25 cellular contexts compared by ENCODE assay signal in genomic region chr1:159849972-159850371, GRCh38. TPM values are rescaled to one million over a fixed set of nuclear protein-coding genes. Genes with fewer than 3 reads are reported as not detected.
DNase-seq lines count a peak whose midpoint lies in the region; ATAC-seq, FAIRE-seq and TF ChIP-seq lines count a peak whose summit lies in the region.
"Had no signal": no experiment of that assay in that cellular context is flagged by ENCODE, and none has a peak within 500 bp of the region (broad histone marks: within the 10 kb centered on the region; RNA-seq: fewer than 3 reads in every experiment).

No MANE protein-coding gene starts in this region.

- ATAC-seq in HG03342 (IDR thresholded peaks at IDR 0.05; ENCODE audit: unreplicated experiment): no peak
- ATAC-seq: A549, Right ventricle myocardium inferior had no signal

- no peaks in the 10 kb centered on the region for H3K9me1 ChIP-seq in keratinocyte (ENCODE audit: control insufficient read depth, extremely low read depth, insufficient read depth, low read length)

- FAIRE-seq in bronchial epithelial cell (lab: Jason Lieb, UNC) (peak; percentile 28), keratinocyte (lab: Jason Lieb, UNC) (peak; percentile 88)
- FAIRE-seq: A549, colon, islet of Langerhans had no signal

- peak overlapping the region; percentile 77 for H3K4me2 ChIP-seq in keratinocyte (ENCODE audit: control insufficient read depth, extremely low read depth, insufficient read depth, low read depth, low read length)

- H3K27ac ChIP-seq in ACC112 (ENCODE audit: low read depth, low read length): peak overlapping the region; percentile 93
- H3K27ac ChIP-seq in keratinocyte (ENCODE audit: control insufficient read depth, insufficient read depth, low read length): peak overlapping the region; percentile 54

- H3K9ac ChIP-seq in keratinocyte (ENCODE audit: control insufficient read depth, extremely low read depth, insufficient read depth, low read length): no peak overlapping the region

- H3K9me3 ChIP-seq in keratinocyte (ENCODE audit: control insufficient read depth, low read depth, low read length): no peaks in the 10 kb centered on the region
- H3K9me3 ChIP-seq: A549 had no signal

- H3K4me1 ChIP-seq in ACC112 (ENCODE audit: control insufficient read depth, insufficient read depth, low read length, unreplicated experiment) (peaks cover 32% of the 10 kb centered on the region), keratinocyte (ENCODE audit: control insufficient read depth, extremely low read depth, insufficient read depth, low read length) (peaks cover 27% of the 10 kb centered on the region)

- dilution Hi-C loops in keratinocyte (cut with MboI; ENCODE audit: extremely low pct_ligation_motif_present, low sequenced_read_pairs): no loop called here

- DNase-seq in M059J (ENCODE audit: low read depth) (peak; percentile 77), bronchial epithelial cell (ENCODE audit: low read depth) (peak; percentile 89), keratinocyte (ENCODE audit: low read depth, low spot score) (no peak), NOMO-1 (lab: John Stamatoyannopoulos, UW; ENCODE audit: unreplicated experiment in 2 of 2) (no peak), NCI-H1105 (lab: John Stamatoyannopoulos, UW) (no peak), pons (ENCODE audit: low spot score) (no peak)
- DNase-seq: activated B cell treated with CpG ODN at 0.5 μM for 24 hours; activated CD8-positive, alpha-beta memory T cell treated with anti-CD3 and anti-CD28 coated beads for 24 hours; CD4-positive, alpha-beta memory T cell; DMS79 treated with DMSO at 0.1 percent for 48 hours; H9; KG1; mammary epithelial cell; NCI-H1417; NCI-H2171; stimulated activated naive CD4-positive, alpha-beta T cell had no signal

- no peaks in the 10 kb centered on the region for H3K36me3 ChIP-seq in ACC112 (ENCODE audit: insufficient read depth, low read length)
- H3K36me3 ChIP-seq in bronchial epithelial cell (ENCODE audit: control insufficient read depth, insufficient read depth, low read length): no peaks in the 10 kb centered on the region
- no peaks in the 10 kb centered on the region for H3K36me3 ChIP-seq in keratinocyte (ENCODE audit: control insufficient read depth in 2 of 2, extremely low read depth in 1 of 2, insufficient read depth in 2 of 2, low read length in 2 of 2)

- TF ChIP-seq CTCF in bronchial epithelial cell (IDR thresholded peaks at IDR 0.05; ENCODE audit: insufficient read depth, low read length, severe bottlenecking) (no peak), keratinocyte (optimal IDR thresholded peaks at IDR 0.05 in 1 of 3, IDR thresholded peaks at IDR 0.05 in 1 of 3, conservative IDR thresholded peaks at IDR 0.05 in 1 of 3; ENCODE audit: extremely low read depth in 1 of 3, insufficient read depth in 2 of 3, low read length in 3 of 3) (no peak)

- no peaks in the 10 kb centered on the region for H4K20me1 ChIP-seq in keratinocyte (ENCODE audit: control insufficient read depth, extremely low read depth, insufficient read depth, low read length)

- H3K4me3 ChIP-seq in ACC112 (ENCODE audit: low read depth, low read length) (peak overlapping the region; percentile 31; the same call in 1 of the 2 replicates), bronchial epithelial cell (ENCODE audit: low read depth, low read length) (no peak overlapping the region), keratinocyte (ENCODE audit: control insufficient read depth in 2 of 3, extremely low read depth in 1 of 3, insufficient read depth in 2 of 3, low read depth in 1 of 3, low read length in 3 of 3) (peak overlapping the region in 1 of 3 experiments; percentile 34)
- H3K4me3 ChIP-seq: A549 had no signal

- no peak overlapping the region for H2AFZ ChIP-seq in ACC112 (ENCODE audit: low read length, unreplicated experiment)
- peak overlapping the region; percentile 85 for H2AFZ ChIP-seq in keratinocyte (ENCODE audit: control insufficient read depth, low read length)

- H3K79me2 ChIP-seq in ACC112 (ENCODE audit: control insufficient read depth, insufficient read depth, low read length, unreplicated experiment) (no peaks in the 10 kb centered on the region), keratinocyte (ENCODE audit: control insufficient read depth, insufficient read depth, low read length) (no peaks in the 10 kb centered on the region)

- H3K27me3 ChIP-seq in ACC112 (ENCODE audit: insufficient read depth, low read length): no peaks in the 10 kb centered on the region
- H3K27me3 ChIP-seq in bronchial epithelial cell (ENCODE audit: control insufficient read depth, insufficient read depth, low read length): no peaks in the 10 kb centered on the region
- H3K27me3 ChIP-seq in keratinocyte (ENCODE audit: control insufficient read depth, extremely low read depth, insufficient read depth, low read length): no peaks in the 10 kb centered on the region

RNA-seq across cellular contexts. Expression of gene VSIG8, which starts 12.5 kb away (rescaled TPM):
- total RNA-seq in M059J (2014; rRNA removed; shearing (Covaris generic)): not detected in 2 replicates
- total RNA-seq in bronchial epithelial cell: not detected in 2 replicates
- 0.48 to 1.5 TPM (median 0.56 TPM) in 3 replicates for polyA plus RNA-seq in keratinocyte
- polyA plus RNA-seq in keratinocyte (2011; ENCODE audit: low read depth): 0.19 TPM
- polyA plus RNA-seq in keratinocyte (2011; cell fraction: cytosol; rRNA removed): 0.72 and 1.5 TPM in 2 replicates
- polyA plus RNA-seq in keratinocyte (2011; cell fraction: nucleus; rRNA removed): 0.14 and 0.53 TPM in 2 replicates
- 0.44 and 0.52 TPM in 2 replicates for polyA plus RNA-seq in keratinocyte (2012; ENCODE audit: low replicate concordance)
- polyA minus RNA-seq in keratinocyte: 0.99 to 2.5 TPM (median 1.0 TPM) in 3 replicates
- not detected for polyA minus RNA-seq in keratinocyte (2011; cell fraction: cytosol; rRNA and poly(A)+ RNA removed)
- polyA minus RNA-seq in keratinocyte (2011; cell fraction: nucleus; rRNA and poly(A)+ RNA removed): not detected in 2 replicates
- total RNA-seq: activated B cell treated with CpG ODN at 0.5 μM for 24 hours; activated T-helper 2 cell treated with anti-CD3 and anti-CD28 coated beads, Interferon-gamma antibody, Interleukin-2, Interleukin-4, amounts not matched to agents 10 μg/mL and 5 μg/mL and 100 μg/mL, durations not matched to agents 14 hours and 24 hours and 36 hours; CD4-positive, alpha-beta memory T cell; H9; mammary epithelial cell; neural crest cell; Right ventricle myocardium inferior; T-helper 1 cell treated with Interleukin-12 subunit alpha and Interleukin-12 subunit beta and Interleukin-4 antibody, amounts not matched to agents 30 ng/mL and 1 ng/mL, for 36 hours had no signal
- polyA plus RNA-seq: CD4-positive, alpha-beta memory T cell; mammary epithelial cell had no signal

RNA-seq across cellular contexts. Expression of gene SLAMF8, which starts 23.3 kb away (rescaled TPM):
- 0.05 and 0.25 TPM in 2 replicates for total RNA-seq in M059J (2014; rRNA removed; shearing (Covaris generic))
- not detected in 2 replicates for total RNA-seq in bronchial epithelial cell
- not detected in 3 replicates for polyA plus RNA-seq in keratinocyte
- polyA plus RNA-seq in keratinocyte (2011; ENCODE audit: low read depth): not detected
- polyA plus RNA-seq in keratinocyte (2011; cell fraction: cytosol; rRNA removed): not detected in 2 replicates
- polyA plus RNA-seq in keratinocyte (2011; cell fraction: nucleus; rRNA removed): not detected in 2 replicates
- not detected in 2 replicates for polyA plus RNA-seq in keratinocyte (2012; ENCODE audit: low replicate concordance)
- polyA minus RNA-seq in keratinocyte: not detected in 3 replicates
- polyA minus RNA-seq in keratinocyte (2011; cell fraction: cytosol; rRNA and poly(A)+ RNA removed): not detected
- polyA minus RNA-seq in keratinocyte (2011; cell fraction: nucleus; rRNA and poly(A)+ RNA removed): not detected in 2 replicates
- total RNA-seq: H9, mammary epithelial cell, neural crest cell had no signal
- polyA plus RNA-seq: A549; CD4-positive, alpha-beta memory T cell; mammary epithelial cell had no signal

RNA-seq across cellular contexts. Expression of gene FCRL6, which starts 47.8 kb away (rescaled TPM):
- total RNA-seq in M059J (2014; rRNA removed; shearing (Covaris generic)): not detected in 2 replicates
- total RNA-seq in bronchial epithelial cell: 0.13 TPM in 1 of 2 replicates, not detected in the other
- polyA plus RNA-seq in keratinocyte: not detected in 3 replicates
- polyA plus RNA-seq in keratinocyte (2011; ENCODE audit: low read depth): not detected
- not detected in 2 replicates for polyA plus RNA-seq in keratinocyte (2011; cell fraction: cytosol; rRNA removed)
- polyA plus RNA-seq in keratinocyte (2011; cell fraction: nucleus; rRNA removed): not detected in 2 replicates
- polyA plus RNA-seq in keratinocyte (2012; ENCODE audit: low replicate concordance): not detected in 2 replicates
- polyA minus RNA-seq in keratinocyte: not detected in 3 replicates
- polyA minus RNA-seq in keratinocyte (2011; cell fraction: cytosol; rRNA and poly(A)+ RNA removed): not detected
- not detected in 2 replicates for polyA minus RNA-seq in keratinocyte (2011; cell fraction: nucleus; rRNA and poly(A)+ RNA removed)
- total RNA-seq: activated B cell treated with CpG ODN at 0.5 μM for 24 hours; activated T-helper 2 cell treated with anti-CD3 and anti-CD28 coated beads, Interferon-gamma antibody, Interleukin-2, Interleukin-4, amounts not matched to agents 10 μg/mL and 5 μg/mL and 100 μg/mL, durations not matched to agents 14 hours and 24 hours and 36 hours; H9; mammary epithelial cell; neural crest cell had no signal
- polyA plus RNA-seq: A549, mammary epithelial cell had no signal

RNA-seq across cellular contexts. Expression of gene CFAP45, which starts 50.0 kb away (rescaled TPM):
- total RNA-seq in M059J (2014; rRNA removed; shearing (Covaris generic)): 0.20 and 1.0 TPM in 2 replicates
- 0.53 and 0.90 TPM in 2 replicates for total RNA-seq in bronchial epithelial cell
- 0.82 to 3.0 TPM (median 2.3 TPM) in 3 replicates for polyA plus RNA-seq in keratinocyte
- polyA plus RNA-seq in keratinocyte (2011; ENCODE audit: low read depth): 2.4 TPM
- polyA plus RNA-seq in keratinocyte (2011; cell fraction: cytosol; rRNA removed): 1.1 and 2.6 TPM in 2 replicates
- 0.83 and 0.87 TPM in 2 replicates for polyA plus RNA-seq in keratinocyte (2011; cell fraction: nucleus; rRNA removed)
- 3.2 and 4.1 TPM in 2 replicates for polyA plus RNA-seq in keratinocyte (2012; ENCODE audit: low replicate concordance)
- polyA minus RNA-seq in keratinocyte: 0.42 TPM in 1 of 3 replicates, not detected in the others
- polyA minus RNA-seq in keratinocyte (2011; cell fraction: cytosol; rRNA and poly(A)+ RNA removed): not detected
- 0.39 TPM in 1 of 2 replicates, not detected in the other for polyA minus RNA-seq in keratinocyte (2011; cell fraction: nucleus; rRNA and poly(A)+ RNA removed)
- total RNA-seq: neural crest cell had no signal

Comparison
In these comparisons a context has a peak if more than half of its experiments do, and no peak if none do; other contexts are left out.
1. DNase-seq: peak in M059J (single experiment) and bronchial epithelial cell (single experiment); none in keratinocyte (single experiment), NOMO-1 (0 of 2), NCI-H1105 (single experiment) and pons (single experiment).